In genomic region chr12:75781532-75782046, GRCh38 we compare ENCODE assay signal across 12 cellular contexts.
A peak's percentile ranks its signal among the peaks of the same experiment; 100 is the strongest.
DNase-seq lines count a peak whose midpoint lies in the region; ATAC-seq and TF ChIP-seq lines count a peak whose summit lies in the region.
"Had no signal": no experiment of that assay in that cellular context is flagged by ENCODE, and none has a peak within 500 bp of the region (broad histone marks: within the 10 kb centered on the region; RNA-seq: fewer than 3 reads in every experiment).

No MANE protein-coding gene starts in this region.

- intact Hi-C loops in posterior cingulate gyrus (cut with DNase I), result no loop called here

- no peaks in the 10 kb centered on the region for H3K9me3 ChIP-seq in RWPE2 (ENCODE audit: severe bottlenecking)

- H3K27ac ChIP-seq in RWPE2 (ENCODE audit: poor library complexity, severe bottlenecking) (peak overlapping the region; percentile 40), epithelial cell of prostate (peak overlapping the region; percentile 97)

- peaks cover 14% of the 10 kb centered on the region for H3K4me1 Mint-ChIP-seq in activated naive CD4-positive, alpha-beta T cell treated with anti-CD3 and anti-CD28 coated beads, Interleukin-2, amount 50 U/mL, for 24 hours
- H3K4me1 Mint-ChIP-seq in stimulated activated effector memory CD8-positive, alpha-beta T cell treated with anti-CD3 and anti-CD28 coated beads, Interleukin-12 subunit alpha, Interleukin-12 subunit beta, amount 100 ng/mL, for 72 hours, result peaks cover 18% of the 10 kb centered on the region

- H3K4me3 Mint-ChIP-seq in activated naive CD4-positive, alpha-beta T cell treated with anti-CD3 and anti-CD28 coated beads, Interleukin-2, amount 50 U/mL, for 24 hours, result no peak overlapping the region
- H3K4me3 Mint-ChIP-seq in stimulated activated effector memory CD8-positive, alpha-beta T cell treated with anti-CD3 and anti-CD28 coated beads, Interleukin-12 subunit alpha, Interleukin-12 subunit beta, amount 100 ng/mL, for 72 hours, result no peak overlapping the region

- peaks cover 4% of the 10 kb centered on the region for H3K27me3 Mint-ChIP-seq in activated naive CD4-positive, alpha-beta T cell treated with anti-CD3 and anti-CD28 coated beads, Interleukin-2, amount 50 U/mL, for 24 hours

- peak; percentile 89 for ATAC-seq in RWPE2 (ENCODE audit: low read depth)
- ATAC-seq in stimulated activated effector memory CD8-positive, alpha-beta T cell treated with anti-CD3 and anti-CD28 coated beads, Interleukin-12 subunit alpha, Interleukin-12 subunit beta, amount 100 ng/mL, for 72 hours, result peak; percentile 96

- H3K36me3 Mint-ChIP-seq in activated naive CD4-positive, alpha-beta T cell treated with anti-CD3 and anti-CD28 coated beads, Interleukin-2, amount 50 U/mL, for 24 hours, result no peaks in the 10 kb centered on the region
- H3K36me3 Mint-ChIP-seq in stimulated activated effector memory CD8-positive, alpha-beta T cell treated with anti-CD3 and anti-CD28 coated beads, Interleukin-12 subunit alpha, Interleukin-12 subunit beta, amount 100 ng/mL, for 72 hours, result no peaks in the 10 kb centered on the region

- H3K9me3 Mint-ChIP-seq in activated naive CD4-positive, alpha-beta T cell treated with anti-CD3 and anti-CD28 coated beads, Interleukin-2, amount 50 U/mL, for 24 hours, result no peaks in the 10 kb centered on the region
- H3K9me3 Mint-ChIP-seq in stimulated activated effector memory CD8-positive, alpha-beta T cell treated with anti-CD3 and anti-CD28 coated beads, Interleukin-12 subunit alpha, Interleukin-12 subunit beta, amount 100 ng/mL, for 72 hours, result no peaks in the 10 kb centered on the region

- no peak for TF ChIP-seq CTCF in RWPE2 (IDR thresholded peaks at IDR 0.05; ENCODE audit: poor library complexity, severe bottlenecking)

- no peak overlapping the region for H3K4me3 ChIP-seq in RWPE2 (ENCODE audit: severe bottlenecking)

- H3K4me1 ChIP-seq in RWPE2 (ENCODE audit: insufficient read depth, poor library complexity, severe bottlenecking), result peaks cover 6% of the 10 kb centered on the region

- no peak for DNase-seq in activated naive CD4-positive, alpha-beta T cell (lab: John Stamatoyannopoulos, UW)
- DNase-seq in RWPE2 (ENCODE audit: low spot score) (no peak), epithelial cell of prostate (ENCODE audit: low read depth, low spot score) (peak; percentile 50), posterior cingulate gyrus (no peak), HuH-7 (ENCODE audit: low spot score) (no peak), NCI-H2196 (lab: John Stamatoyannopoulos, UW; ENCODE audit: unreplicated experiment) (no peak)
- DNase-seq in stimulated activated effector memory CD8-positive, alpha-beta T cell treated with anti-CD3 and anti-CD28 coated beads, Interleukin-12 subunit alpha, Interleukin-12 subunit beta, amount 100 ng/mL, for 72 hours (ENCODE audit: low spot score in 2 of 2), result no peak
- DNase-seq: activated CD8-positive, alpha-beta memory T cell treated with anti-CD3 and anti-CD28 coated beads for 24 hours; hypothalamus; NCI-H1930; SHP77 treated with DMSO at 0.1 percent for 48 hours had no signal

- H3K36me3 ChIP-seq in RWPE2 (ENCODE audit: low read depth), result no peaks in the 10 kb centered on the region

- peak overlapping the region; percentile 2 for H3K27ac Mint-ChIP-seq in activated naive CD4-positive, alpha-beta T cell treated with anti-CD3 and anti-CD28 coated beads, Interleukin-2, amount 50 U/mL, for 24 hours
- H3K27ac Mint-ChIP-seq in stimulated activated effector memory CD8-positive, alpha-beta T cell treated with anti-CD3 and anti-CD28 coated beads, Interleukin-12 subunit alpha, Interleukin-12 subunit beta, amount 100 ng/mL, for 72 hours, result no peak overlapping the region

- no peaks in the 10 kb centered on the region for H3K27me3 ChIP-seq in RWPE2 (ENCODE audit: insufficient read depth, poor library complexity, severe bottlenecking)
